ENCODE assay signal across 1 cellular context in the genomic region with DNA sequence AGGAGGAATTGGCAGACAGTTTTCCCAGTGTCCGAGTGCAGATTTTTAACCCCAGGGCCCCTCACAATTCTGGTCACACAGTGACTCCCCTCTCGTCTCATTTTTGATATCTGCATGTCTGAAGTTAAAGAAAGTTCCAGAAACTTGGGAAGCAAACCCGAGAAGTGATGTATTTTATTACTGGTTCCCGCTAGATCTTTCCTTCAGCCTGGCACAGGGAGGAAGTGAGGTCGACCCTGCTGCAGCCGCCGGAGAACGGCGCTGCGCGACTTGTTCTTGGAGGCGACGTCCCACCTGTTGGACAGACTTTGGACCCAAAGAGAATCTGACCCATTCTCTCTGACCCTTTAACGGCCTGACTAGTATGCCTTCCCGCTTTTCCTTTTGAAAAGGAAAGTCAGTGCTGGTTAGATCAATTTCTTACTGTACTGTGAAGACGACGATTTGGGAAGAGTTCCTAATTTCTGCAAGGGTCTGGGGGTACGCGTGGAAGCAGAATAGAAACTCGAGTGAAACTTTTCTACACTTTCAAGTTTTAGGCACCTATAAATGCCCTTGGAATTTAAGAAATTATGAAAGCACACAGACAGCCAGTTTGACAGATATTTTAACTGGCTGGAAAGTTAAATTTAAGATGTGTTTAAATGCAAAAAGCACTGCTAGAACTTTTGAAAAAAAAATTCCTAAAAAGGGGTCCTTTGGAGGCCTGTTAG.
TF ChIP-seq lines count a peak whose summit lies in the region.

No MANE protein-coding gene starts in this region.

TF ChIP-seq in HepG2, 621 proteins besides CTCF, POLR2A, EP300 and RAD21 (continued from another document):
- TF ChIP-seq KIAA2018 (CRISPR knock-in tag; IDR thresholded peaks at IDR 0.05; ENCODE audit: borderline replicate concordance) (no peak), ZNF430 (CRISPR knock-in tag; IDR thresholded peaks at IDR 0.05) (no peak), GFI1 (CRISPR knock-in tag; IDR thresholded peaks at IDR 0.05; ENCODE audit: borderline replicate concordance) (peak; percentile 40; the same call in 1 of the 2 replicates), ARID5B (CRISPR knock-in tag; IDR thresholded peaks at IDR 0.05) (peak; percentile 68), KDM2A (CRISPR knock-in tag; IDR thresholded peaks at IDR 0.05; ENCODE audit: borderline replicate concordance, low read depth) (peak; percentile 48; the same call in 1 of the 2 replicates), FOXP4 (CRISPR knock-in tag; IDR thresholded peaks at IDR 0.05) (no peak), ZNF350 (CRISPR knock-in tag; IDR thresholded peaks at IDR 0.05; ENCODE audit: borderline replicate concordance, low read depth) (no peak), HNF4A (CRISPR knock-in tag; IDR thresholded peaks at IDR 0.05) (peak; percentile 94), PHF21A (CRISPR knock-in tag; IDR thresholded peaks at IDR 0.05) (0 out of 2 replicates have a peak, but pooled peaks have one; percentile 39), RXRB (CRISPR knock-in tag; IDR thresholded peaks at IDR 0.05; ENCODE audit: borderline replicate concordance) (0 out of 2 replicates have a peak, but pooled peaks have one; percentile 23), FOXK1 (CRISPR knock-in tag; IDR thresholded peaks at IDR 0.05; ENCODE audit: borderline replicate concordance, low read depth) (peak; percentile 43; the same call in 1 of the 2 replicates), ZBED4 (CRISPR knock-in tag; IDR thresholded peaks at IDR 0.05; ENCODE audit: borderline replicate concordance) (peak; percentile 61; the same call in 1 of the 2 replicates)
- TF ChIP-seq, protein P1, sequence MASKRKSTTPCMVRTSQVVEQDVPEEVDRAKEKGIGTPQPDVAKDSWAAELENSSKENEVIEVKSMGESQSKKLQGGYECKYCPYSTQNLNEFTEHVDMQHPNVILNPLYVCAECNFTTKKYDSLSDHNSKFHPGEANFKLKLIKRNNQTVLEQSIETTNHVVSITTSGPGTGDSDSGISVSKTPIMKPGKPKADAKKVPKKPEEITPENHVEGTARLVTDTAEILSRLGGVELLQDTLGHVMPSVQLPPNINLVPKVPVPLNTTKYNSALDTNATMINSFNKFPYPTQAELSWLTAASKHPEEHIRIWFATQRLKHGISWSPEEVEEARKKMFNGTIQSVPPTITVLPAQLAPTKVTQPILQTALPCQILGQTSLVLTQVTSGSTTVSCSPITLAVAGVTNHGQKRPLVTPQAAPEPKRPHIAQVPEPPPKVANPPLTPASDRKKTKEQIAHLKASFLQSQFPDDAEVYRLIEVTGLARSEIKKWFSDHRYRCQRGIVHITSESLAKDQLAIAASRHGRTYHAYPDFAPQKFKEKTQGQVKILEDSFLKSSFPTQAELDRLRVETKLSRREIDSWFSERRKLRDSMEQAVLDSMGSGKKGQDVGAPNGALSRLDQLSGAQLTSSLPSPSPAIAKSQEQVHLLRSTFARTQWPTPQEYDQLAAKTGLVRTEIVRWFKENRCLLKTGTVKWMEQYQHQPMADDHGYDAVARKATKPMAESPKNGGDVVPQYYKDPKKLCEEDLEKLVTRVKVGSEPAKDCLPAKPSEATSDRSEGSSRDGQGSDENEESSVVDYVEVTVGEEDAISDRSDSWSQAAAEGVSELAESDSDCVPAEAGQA (IDR thresholded peaks at IDR 0.05; ENCODE audit: low read depth), result peak; percentile 24; the same call in 1 of the 2 replicates
- TF ChIP-seq, protein P1 (CRISPR knock-in tag; IDR thresholded peaks at IDR 0.05; ENCODE audit: borderline replicate concordance), result no peak
